Comparison of ENCODE assay signal across 8 cellular contexts in genomic region chr11:35138949-35139881, GRCh38. TPM values are rescaled to one million over a fixed set of nuclear protein-coding genes. Genes with fewer than 3 reads are reported as not detected.
DNase-seq lines count a peak whose midpoint lies in the region; ATAC-seq and TF ChIP-seq lines count a peak whose summit lies in the region.

Gene CD44, plus strand, starts transcription at chr11:35139171. Its CDS starts 133 bp downstream, at chr11:35139304.

- TF ChIP-seq CTCF in AG04449 (IDR thresholded peaks at IDR 0.05; ENCODE audit: insufficient read depth, low read length, missing control alignments) = no peak
- no peak for TF ChIP-seq CTCF in sigmoid colon (IDR thresholded peaks at IDR 0.05)

- CTCF ChIA-PET in AG04449 (lab: Yijun Ruan, JAX) = interaction anchor here (0.7 to 2.0 kb wide), 9 partner anchors 11 to 252 kb away, joined by 3 to 8 read pairs (median 4); no protein-coding TSS in a partner anchor

- H3K4me3 ChIP-seq in AG04449 (ENCODE audit: low read depth, low read length) = peak within 1 kb of the TSS; percentile 94
- peak within 1 kb of the TSS; percentile 65 to 90 (median 82) for H3K4me3 ChIP-seq in sigmoid colon

- H3K36me3 ChIP-seq in sigmoid colon = no peaks in the 10 kb centered on the region

- peak in 1 of 2 donors; percentile 23 for TF ChIP-seq POLR2A in sigmoid colon (IDR thresholded peaks at IDR 0.05)

- no peaks in the 10 kb centered on the region for H3K27me3 ChIP-seq in sigmoid colon

- H3K27ac ChIP-seq in sigmoid colon = peak within 1 kb of the TSS; percentile 81 to 94 (median 92)

- TF ChIP-seq EP300 in sigmoid colon (IDR thresholded peaks at IDR 0.05) = no peak

- H3K9me3 ChIP-seq in sigmoid colon = no peaks in the 10 kb centered on the region

- no peak for DNase-seq in AG04449 (ENCODE audit: low read depth, low spot score)
- DNase-seq in amniotic stem cell (lab: John Stamatoyannopoulos, UW) = peak; percentile 65
- DNase-seq in hepatic stellate cell (ENCODE audit: low spot score) = peak; percentile 87
- peak; percentile 90 for DNase-seq in sigmoid colon
- no peak for DNase-seq in GM19240 (ENCODE audit: insufficient read length, low spot score)

- 0 to 1% methylated on average over 59 of the region's 59 CpGs for WGBS in sigmoid colon, 2 donors

- H3K4me1 ChIP-seq in sigmoid colon = peaks cover 0 to 55% (median 48%) of the 10 kb centered on the region in 4 donors

- intact Hi-C loops in T-helper 2 cell treated with Interferon-gamma antibody and Interleukin-4, amounts not matched to agents 100 ng/mL and 5 ng/mL, for 36 hours (cut with micrococcal nuclease) = loop anchor here (1.0 to 2.0 kb wide), 6 partner anchors 16 to 140 kb away; no protein-coding TSS in a partner anchor
- intact Hi-C loops in sigmoid colon (cut with DNase I) = loop anchor here (5.0 to 10.0 kb wide), 2 partner anchors 163 to 224 kb away; partner anchors contain the start of genes APIP and PDHX

- POLR2A ChIA-PET in AG04449 (lab: Yijun Ruan, JAX) = interaction anchor here (0.6 to 2.1 kb wide), 23 partner anchors 9 to 225 kb away, joined by 3 to 10 read pairs (median 4); no protein-coding TSS in a partner anchor

- ATAC-seq in GM18870 (IDR thresholded peaks at IDR 0.05; ENCODE audit: unreplicated experiment) (peak; percentile 38), HG03521 (IDR thresholded peaks at IDR 0.05; ENCODE audit: unreplicated experiment) (peak; percentile 41)

RNA-seq across cellular contexts. Expression of gene CD44, which starts in this region (rescaled TPM):
- total RNA-seq in T-helper 2 cell treated with Interferon-gamma antibody and Interleukin-4, amounts not matched to agents 100 ng/mL and 5 ng/mL, for 36 hours = 294 and 296 TPM in 2 replicates
- 100 to 1,000 TPM in 2 of 4 donors, 10 to 100 TPM in 2; 74.2 to 228 (median 119) TPM for total RNA-seq in sigmoid colon
- polyA plus RNA-seq in sigmoid colon = 100 to 1,000 TPM in 1 of 3 donors, 10 to 100 TPM in 2; 28.4 to 154 (median 37.8) TPM

Comparison
In these comparisons a context has a peak if more than half of its experiments do, and no peak if none do; other contexts are left out.
1. DNase-seq: peak in amniotic stem cell (single experiment), hepatic stellate cell (single experiment) and sigmoid colon (single experiment); none in AG04449 (single experiment) and GM19240 (single experiment).